Comparison of ENCODE assay signal across 10 cellular contexts in genomic region chr1:203480084-203480483, GRCh38. TPM values are rescaled to one million over a fixed set of nuclear protein-coding genes. Genes with fewer than 3 reads are reported as not detected.
DNase-seq lines count a peak whose midpoint lies in the region; ATAC-seq and TF ChIP-seq lines count a peak whose summit lies in the region.
"Had no signal": no experiment of that assay in that cellular context is flagged by ENCODE, and none has a peak within 500 bp of the region (broad histone marks: within the 10 kb centered on the region; RNA-seq: fewer than 3 reads in every experiment).

No MANE protein-coding gene starts in this region.

- H3K27me3 Mint-ChIP-seq in natural killer cell (ENCODE audit: low read depth in 2 of 2), result peaks cover 9 to 13% of the 10 kb centered on the region in 2 donors

- no peak overlapping the region for H3K27ac Mint-ChIP-seq in natural killer cell

- H3K36me3 ChIP-seq in RWPE2 (ENCODE audit: low read depth) (no peaks in the 10 kb centered on the region), rectal smooth muscle tissue (ENCODE audit: control insufficient read depth, insufficient read depth, low read length) (no peaks in the 10 kb centered on the region)

- H3K9me3 ChIP-seq in RWPE2 (ENCODE audit: severe bottlenecking), result no peaks in the 10 kb centered on the region

- H3K4me1 Mint-ChIP-seq in natural killer cell, result peaks cover 0 to 5% of the 10 kb centered on the region in 2 donors

- ATAC-seq in RWPE2 (ENCODE audit: low read depth), result no peak
- ATAC-seq in GM21360 (IDR thresholded peaks at IDR 0.05; ENCODE audit: unreplicated experiment), result no peak
- no peak for ATAC-seq in natural killer cell
- ATAC-seq in GM18861 (IDR thresholded peaks at IDR 0.05; ENCODE audit: unreplicated experiment), result no peak
- ATAC-seq in GM21390 (IDR thresholded peaks at IDR 0.05; ENCODE audit: unreplicated experiment), result no peak

- H3K27ac ChIP-seq in RWPE2 (ENCODE audit: poor library complexity, severe bottlenecking), result peak overlapping the region; percentile 77
- peak overlapping the region; percentile 76 for H3K27ac ChIP-seq in rectal smooth muscle tissue (ENCODE audit: low read depth, low read length)

- no peak overlapping the region for H3K9ac ChIP-seq in rectal smooth muscle tissue (ENCODE audit: low read length)

- no peak for TF ChIP-seq CTCF in RWPE2 (IDR thresholded peaks at IDR 0.05; ENCODE audit: poor library complexity, severe bottlenecking)
- peak; percentile 17 for TF ChIP-seq CTCF in fibroblast of pulmonary artery (IDR thresholded peaks at IDR 0.05; ENCODE audit: low read length, missing control alignments)
- no peak for TF ChIP-seq CTCF in natural killer cell (IDR thresholded peaks at IDR 0.05)

- H3K4me3 Mint-ChIP-seq in natural killer cell, result no peak overlapping the region

- intact Hi-C loops in natural killer cell (cut with micrococcal nuclease), result no loop called here

- H3K27me3 ChIP-seq in RWPE2 (ENCODE audit: insufficient read depth, poor library complexity, severe bottlenecking), result no peaks in the 10 kb centered on the region
- H3K27me3 ChIP-seq in rectal smooth muscle tissue (ENCODE audit: control insufficient read depth, insufficient read depth, low read length), result no peaks in the 10 kb centered on the region

- no peaks in the 10 kb centered on the region for H3K36me3 Mint-ChIP-seq in natural killer cell

- DNase-seq in AG20443 (ENCODE audit: low spot score) (peak; percentile 65), RWPE2 (ENCODE audit: low spot score) (no peak), fibroblast of pulmonary artery (ENCODE audit: low read depth) (peak; percentile 80), natural killer cell (no peak)

- H3K9me3 Mint-ChIP-seq in natural killer cell, result no peaks in the 10 kb centered on the region

- H3K4me1 ChIP-seq in RWPE2 (ENCODE audit: insufficient read depth, poor library complexity, severe bottlenecking) (peaks cover 17% of the 10 kb centered on the region), rectal smooth muscle tissue (ENCODE audit: control insufficient read depth, insufficient read depth, low read length) (peaks cover 53% of the 10 kb centered on the region)

- no peak overlapping the region for H3K4me3 ChIP-seq in RWPE2 (ENCODE audit: severe bottlenecking)
- H3K4me3 ChIP-seq in fibroblast of pulmonary artery (replicated peaks; ENCODE audit: low read depth, low read length), result no peak overlapping the region
- peak overlapping the region; percentile 6 for H3K4me3 ChIP-seq in rectal smooth muscle tissue (ENCODE audit: low read length)

RNA-seq across cellular contexts. Expression of gene PRELP, which starts 4.5 kb away (rescaled TPM):
- total RNA-seq in natural killer cell, result not detected
- total RNA-seq: bronchial epithelial cell, Calu3 had no signal

RNA-seq across cellular contexts. Expression of gene OPTC, which starts 13.9 kb away (rescaled TPM):
- total RNA-seq in natural killer cell, result not detected
- total RNA-seq: bronchial epithelial cell, Calu3 had no signal

Comparison
In these comparisons a context has a peak if more than half of its experiments do, and no peak if none do; other contexts are left out.
1. DNase-seq: peak in AG20443 (single experiment) and fibroblast of pulmonary artery (single experiment); none in RWPE2 (single experiment) and natural killer cell (single experiment).